Comparison of ENCODE assay signal across 24 cellular contexts in the genomic region with DNA sequence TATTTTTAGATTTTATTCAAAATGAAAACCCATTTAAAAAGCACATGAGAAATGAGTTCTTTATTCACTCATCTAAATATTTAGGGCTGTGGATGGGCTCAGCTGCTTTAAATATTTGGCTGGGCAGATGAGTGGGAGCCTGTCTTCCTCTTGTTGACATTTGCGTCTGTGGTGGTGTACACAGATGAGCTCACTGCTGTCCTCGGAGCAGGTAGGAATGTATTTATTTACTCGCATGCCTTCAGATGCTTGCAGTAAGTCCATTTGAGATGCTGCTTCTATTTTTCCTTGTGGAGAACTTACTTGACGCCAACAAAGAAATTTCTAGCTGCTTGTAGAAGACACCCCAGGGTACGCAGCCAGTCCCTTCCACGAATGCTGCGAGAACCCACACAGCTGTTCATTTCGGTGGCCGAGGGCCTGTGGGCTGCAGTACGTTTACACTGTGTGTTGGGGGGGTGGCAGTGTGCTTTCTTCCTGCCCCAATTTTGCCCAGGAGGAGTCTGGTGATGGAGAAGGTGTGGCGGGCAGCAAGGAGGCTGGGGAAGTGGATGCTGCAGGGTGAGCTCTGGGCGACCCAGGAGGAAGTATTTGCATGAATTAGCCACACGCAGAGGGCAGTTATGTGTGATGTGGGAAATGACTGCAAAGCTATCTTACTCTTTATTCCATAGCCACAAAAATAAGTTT.
"Had no signal": no experiment of that assay in that cellular context is flagged by ENCODE, and none has a peak within 500 bp of the region (broad histone marks: within the 10 kb centered on the region; RNA-seq: fewer than 3 reads in every experiment).

No MANE protein-coding gene starts in this region.

- H3K4me1 Mint-ChIP-seq: activated naive CD8-positive, alpha-beta T cell treated with anti-CD3 and anti-CD28 coated beads, Interleukin-2, amount 50 U/mL, for 24 hours had no signal

- H3K4me3 Mint-ChIP-seq: activated CD8-positive, alpha-beta T cell treated with anti-CD3 and anti-CD28 coated beads, Interleukin-2, amount 10 ng/mL, durations not matched to agents 7 days and 5 days; activated naive CD8-positive, alpha-beta T cell treated with anti-CD3 and anti-CD28 coated beads, Interleukin-2, amount 50 U/mL, for 24 hours; activated T-cell treated with anti-CD3 and anti-CD28 coated beads, Interleukin-2, amount 50 U/mL, for 4 hours; brain; T-helper 1 cell treated with Interleukin-12 subunit alpha and Interleukin-12 subunit beta and Interleukin-4 antibody, amounts not matched to agents 30 μg/mL and 1 μg/mL, for 36 hours had no signal

- H3K27ac ChIP-seq: cardiac muscle cell, KMS-11, PC-9 had no signal

- H3K9me3 ChIP-seq: SK-N-SH had no signal

- H3K27ac Mint-ChIP-seq: activated CD8-positive, alpha-beta T cell treated with anti-CD3 and anti-CD28 coated beads, Interleukin-2, amount 10 ng/mL, durations not matched to agents 7 days and 5 days; activated naive CD4-positive, alpha-beta T cell treated with anti-CD3 and anti-CD28 coated beads, Interleukin-2, amount 50 U/mL, for 72 hours; activated naive CD8-positive, alpha-beta T cell treated with anti-CD3 and anti-CD28 coated beads, Interleukin-2, amount 50 U/mL, for 24 hours; T-helper 1 cell treated with Interleukin-12 subunit alpha and Interleukin-12 subunit beta and Interleukin-4 antibody, amounts not matched to agents 30 μg/mL and 1 μg/mL, for 36 hours had no signal

- H3K27me3 ChIP-seq: cardiac muscle cell had no signal

- DNase-seq: activated CD4-positive, alpha-beta T cell treated with anti-CD3 and anti-CD28 coated beads for 48 hours; activated CD4-positive, alpha-beta T cell treated with anti-CD3 and anti-CD28 coated beads, Interleukin-2, amount 50 U/mL, for 4 hours; activated CD4-positive, CD25-positive, alpha-beta regulatory T cell treated with anti-CD3 and anti-CD28 coated beads, Interleukin-2, amount 50 U/mL, for 72 hours; activated CD8-positive, alpha-beta T cell treated with anti-CD3 and anti-CD28 coated beads, Interleukin-2, amount 10 ng/mL, durations not matched to agents 7 days and 5 days; activated effector memory CD4-positive, alpha-beta T cell treated with anti-CD3 and anti-CD28 coated beads, Interleukin-2, amount 50 U/mL, for 16 hours; activated naive CD4-positive, alpha-beta T cell treated with Interleukin-2 at 50 U/mL for 16 hours; activated naive CD8-positive, alpha-beta T cell treated with anti-CD3 and anti-CD28 coated beads, Interleukin-2, amount 50 U/mL, for 24 hours; activated T-cell treated with anti-CD3 and anti-CD28 coated beads, Interleukin-2, amount 50 U/mL, for 4 hours; amniotic stem cell; MM.1S; NCI-H1105 treated with DMSO at 0.1 percent for 48 hours; NCI-H1436 treated with DMSO at 0.1 percent for 48 hours; NCI-H187; NCI-H2081; NCI-H446; NCI-H524; PC-9; SHP77 treated with DMSO at 0.1 percent for 48 hours; SK-N-SH had no signal

- H3K36me3 ChIP-seq: cardiac muscle cell had no signal

- H3K4me3 ChIP-seq: cardiac muscle cell, PC-9 had no signal

- ATAC-seq: activated CD8-positive, alpha-beta T cell treated with anti-CD3 and anti-CD28 coated beads, Interleukin-2, amount 10 ng/mL, durations not matched to agents 7 days and 5 days; activated naive CD4-positive, alpha-beta T cell treated with anti-CD3 and anti-CD28 coated beads, Interleukin-2, amount 50 U/mL, for 72 hours; activated naive CD8-positive, alpha-beta T cell treated with anti-CD3 and anti-CD28 coated beads, Interleukin-2, amount 50 U/mL, for 24 hours; activated T-cell treated with anti-CD3 and anti-CD28 coated beads, Interleukin-2, amount 50 U/mL, for 4 hours had no signal
